ENCODE assay signal across 9 cellular contexts in the genomic region with DNA sequence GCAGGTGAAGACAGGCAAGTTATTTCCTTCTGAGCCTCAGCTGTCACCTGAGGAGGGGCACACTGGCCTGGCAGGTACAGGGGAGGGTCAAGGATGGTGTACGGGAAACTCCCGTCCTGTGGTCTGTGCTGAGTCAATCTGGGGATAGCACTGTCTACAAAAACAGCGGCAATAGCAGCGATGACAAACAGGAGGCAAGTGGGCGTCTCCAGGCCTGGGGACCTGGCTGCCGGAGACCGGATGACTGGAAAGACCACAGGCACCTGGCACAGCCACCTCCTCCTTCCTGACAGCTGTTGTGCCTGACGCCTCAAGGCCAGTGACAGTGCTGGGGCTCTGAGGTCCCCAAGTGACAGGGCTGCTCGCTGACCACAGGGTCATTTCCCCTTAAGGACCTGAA.
DNase-seq lines count a peak whose midpoint lies in the region; ATAC-seq and TF ChIP-seq lines count a peak whose summit lies in the region.
"Had no signal": no experiment of that assay in that cellular context is flagged by ENCODE, and none has a peak within 500 bp of the region (broad histone marks: within the 10 kb centered on the region; RNA-seq: fewer than 3 reads in every experiment).

No MANE protein-coding gene starts in this region.

- no peak overlapping the region for H3K27ac Mint-ChIP-seq in activated CD4-positive, alpha-beta T cell treated with anti-CD3 and anti-CD28 coated beads for 36 hours
- no peak overlapping the region for H3K27ac Mint-ChIP-seq in nephron progenitor cell

- peaks cover 10% of the 10 kb centered on the region for H3K27me3 Mint-ChIP-seq in activated CD4-positive, alpha-beta T cell treated with anti-CD3 and anti-CD28 coated beads for 36 hours
- peaks cover 12% of the 10 kb centered on the region for H3K27me3 Mint-ChIP-seq in nephron progenitor cell (ENCODE audit: low read depth, poor library complexity)

- H3K4me2 ChIP-seq in neuronal stem cell (ENCODE audit: insufficient read depth, low read length, poor library complexity, severe bottlenecking): no peak overlapping the region

- peak overlapping the region; percentile 1 for H3K23ac ChIP-seq in neuronal stem cell (ENCODE audit: low read depth, low read length, poor library complexity)

- POLR2A ChIA-PET in activated CD4-positive, alpha-beta T cell treated with anti-CD3 and anti-CD28 coated beads for 36 hours (lab: Charles Lee): no interaction called here

- H3K27me3 ChIP-seq in neuronal stem cell (ENCODE audit: control insufficient read depth in 3 of 3, insufficient read depth in 3 of 3, low read depth in 1 of 3, low read length in 3 of 3): no peaks in the 10 kb centered on the region

- H2BK12ac ChIP-seq in neuronal stem cell (ENCODE audit: low read length): no peak overlapping the region

- no peak for TF ChIP-seq CTCF in nephron progenitor cell (IDR thresholded peaks at IDR 0.05)

- H3K14ac ChIP-seq in neuronal stem cell (ENCODE audit: low read length): no peak overlapping the region

- no peak overlapping the region for H4K91ac ChIP-seq in neuronal stem cell (ENCODE audit: low read depth, low read length, poor library complexity)

- peak overlapping the region; percentile 47 for H2AK5ac ChIP-seq in neuronal stem cell (ENCODE audit: low read depth, low read length)

- H2BK120ac ChIP-seq in neuronal stem cell (ENCODE audit: low read depth, low read length): no peak overlapping the region

- H2BK15ac ChIP-seq in neuronal stem cell (ENCODE audit: low read length): no peak overlapping the region

- H3K4me3 Mint-ChIP-seq in activated CD4-positive, alpha-beta T cell treated with anti-CD3 and anti-CD28 coated beads for 36 hours: no peak overlapping the region
- no peak overlapping the region for H3K4me3 Mint-ChIP-seq in nephron progenitor cell

- no peaks in the 10 kb centered on the region for H3K9me3 Mint-ChIP-seq in activated CD4-positive, alpha-beta T cell treated with anti-CD3 and anti-CD28 coated beads for 36 hours (ENCODE audit: low read depth)
- peaks cover 9% of the 10 kb centered on the region for H3K9me3 Mint-ChIP-seq in nephron progenitor cell

- intact Hi-C loops in activated CD4-positive, alpha-beta T cell treated with anti-CD3 and anti-CD28 coated beads for 36 hours (cut with DNase I, micrococcal nuclease): no loop called here
- intact Hi-C loops in sciatic nerve (cut with DNase I): no loop called here

- H2BK5ac ChIP-seq in neuronal stem cell (ENCODE audit: low read length): no peak overlapping the region

- no peak overlapping the region for H4K8ac ChIP-seq in neuronal stem cell (ENCODE audit: low read depth, low read length)

- H3K36me3 Mint-ChIP-seq in activated CD4-positive, alpha-beta T cell treated with anti-CD3 and anti-CD28 coated beads for 36 hours (ENCODE audit: low read depth): no peaks in the 10 kb centered on the region
- H3K36me3 Mint-ChIP-seq in nephron progenitor cell (ENCODE audit: low read depth): no peaks in the 10 kb centered on the region

- H3K27ac ChIP-seq in neuronal stem cell (replicated peaks; ENCODE audit: low read length): no peak overlapping the region
- H3K27ac ChIP-seq: 22Rv1 had no signal

- peak; percentile 94 for ATAC-seq in activated CD4-positive, alpha-beta T cell treated with anti-CD3 and anti-CD28 coated beads for 36 hours
- ATAC-seq in HG02610 (IDR thresholded peaks at IDR 0.05; ENCODE audit: unreplicated experiment) (peak; percentile 93), sciatic nerve (no peak)

- H3K9me3 ChIP-seq in neuronal stem cell (replicated peaks in 1 of 2; ENCODE audit: control insufficient read depth in 2 of 2, insufficient read depth in 1 of 2, low read depth in 1 of 2, low read length in 2 of 2): peaks cover 0 to 8% of the 10 kb centered on the region in 2 donors

- CTCF ChIA-PET in activated CD4-positive, alpha-beta T cell treated with anti-CD3 and anti-CD28 coated beads for 36 hours (lab: Charles Lee): no interaction called here

- peaks cover 6 to 14% of the 10 kb centered on the region in 2 donors for H3K4me1 ChIP-seq in neuronal stem cell (ENCODE audit: control insufficient read depth in 2 of 2, insufficient read depth in 1 of 2, low read depth in 1 of 2, low read length in 2 of 2)

- no peak overlapping the region for H3K4me3 ChIP-seq in neuronal stem cell (ENCODE audit: low read length in 2 of 2)

- no peak overlapping the region for H3K18ac ChIP-seq in neuronal stem cell (ENCODE audit: low read length)

- no peak overlapping the region for H3K4ac ChIP-seq in neuronal stem cell (ENCODE audit: low read length)

- DNase-seq in activated CD4-positive, alpha-beta T cell treated with anti-CD3 and anti-CD28 coated beads for 36 hours: peak; percentile 87
- no peak for DNase-seq in activated CD4-positive, alpha-beta T cell treated with anti-CD3 and anti-CD28 coated beads for 4 hours
- DNase-seq in M059J (ENCODE audit: low read depth): peak; percentile 39
- no peak for DNase-seq in neuronal stem cell (ENCODE audit: low spot score)
- no peak for DNase-seq in sciatic nerve (ENCODE audit: low spot score)
- no peak for DNase-seq in anterior cingulate cortex (lab: John Stamatoyannopoulos, UW)
- DNase-seq in nephron progenitor cell: no peak

- peaks cover 12% of the 10 kb centered on the region for H3K4me1 Mint-ChIP-seq in activated CD4-positive, alpha-beta T cell treated with anti-CD3 and anti-CD28 coated beads for 36 hours
- H3K4me1 Mint-ChIP-seq in nephron progenitor cell: peaks cover 33% of the 10 kb centered on the region

- no peaks in the 10 kb centered on the region for H3K79me1 ChIP-seq in neuronal stem cell (ENCODE audit: low read depth, low read length)

- no CpG with 5 or more reads among the region's 9 CpGs for WGBS in neuronal stem cell (ENCODE audit: extremely low coverage in 2 of 2, insufficient read length in 2 of 2, insufficient replicate concordance in 1 of 2), 2 donors

- H2AFZ ChIP-seq in neuronal stem cell (ENCODE audit: low read length): no peak overlapping the region

- no peak overlapping the region for H3K9ac ChIP-seq in neuronal stem cell (ENCODE audit: low read depth, low read length, poor library complexity)

- no peaks in the 10 kb centered on the region for H3K36me3 ChIP-seq in neuronal stem cell (replicated peaks in 1 of 2; ENCODE audit: control insufficient read depth in 2 of 2, insufficient read depth in 2 of 2, low read length in 2 of 2)

Comparison
In these comparisons a context has a peak if more than half of its experiments do, and no peak if none do; other contexts are left out.
1. DNase-seq: peak in activated CD4-positive, alpha-beta T cell treated with anti-CD3 and anti-CD28 coated beads for 36 hours (single experiment) and M059J (single experiment); none in activated CD4-positive, alpha-beta T cell treated with anti-CD3 and anti-CD28 coated beads for 4 hours (0 of 2), neuronal stem cell (single experiment), sciatic nerve (single experiment), anterior cingulate cortex (0 of 58) and nephron progenitor cell (single experiment).